8 cellular contexts compared by ENCODE assay signal in the genomic region with DNA sequence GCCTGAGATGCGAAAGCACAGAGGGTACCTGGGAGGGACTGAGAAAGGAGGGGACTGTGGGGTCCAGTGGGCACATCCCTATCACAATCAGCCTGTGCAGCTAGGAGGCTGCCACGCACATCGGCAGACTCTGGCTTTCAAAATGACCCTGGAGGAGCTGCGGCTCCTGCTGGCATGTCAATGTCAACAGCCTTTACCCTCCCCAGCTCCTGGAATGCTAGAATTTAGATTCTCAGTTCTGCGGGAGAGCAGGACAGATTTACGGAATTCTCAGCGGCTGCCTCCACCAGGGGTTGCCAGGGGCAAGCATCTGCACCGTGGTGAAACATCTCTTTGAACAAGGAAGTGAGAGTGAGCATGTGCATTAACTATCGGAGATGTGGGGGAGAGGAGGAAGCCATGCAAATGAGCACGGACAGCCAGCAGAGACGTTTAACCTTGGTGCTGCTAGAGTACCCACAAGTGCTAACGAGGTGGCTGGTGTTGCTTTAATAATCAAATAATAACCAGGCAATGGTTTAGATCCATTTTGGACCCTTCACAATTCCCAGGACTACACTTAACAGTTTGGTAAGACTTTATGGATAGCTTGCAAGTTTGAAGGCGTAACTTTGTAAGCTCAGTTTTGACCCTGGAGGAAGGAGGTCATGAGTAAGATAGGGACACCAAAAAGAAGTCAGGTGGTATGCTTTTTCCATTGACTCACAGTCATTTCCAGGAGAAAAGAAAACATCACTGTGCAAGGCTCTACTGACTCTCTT. TPM values are rescaled to one million over a fixed set of nuclear protein-coding genes. Genes with fewer than 3 reads are reported as not detected.
DNase-seq lines count a peak whose midpoint lies in the region; ATAC-seq, FAIRE-seq and TF ChIP-seq lines count a peak whose summit lies in the region.

No MANE protein-coding gene starts in this region.

- no peaks in the 10 kb centered on the region for H3K27me3 Mint-ChIP-seq in activated CD8-positive, alpha-beta memory T cell treated with anti-CD3 and anti-CD28 coated beads, Interleukin-2, amount 10 ng/mL, durations not matched to agents 7 days and 5 days

- H3K9me3 Mint-ChIP-seq in activated CD8-positive, alpha-beta memory T cell treated with anti-CD3 and anti-CD28 coated beads, Interleukin-2, amount 10 ng/mL, durations not matched to agents 7 days and 5 days (ENCODE audit: low read depth), result peaks cover 3% of the 10 kb centered on the region

- peak overlapping the region; percentile 64 for H3K4me3 Mint-ChIP-seq in activated CD8-positive, alpha-beta memory T cell treated with anti-CD3 and anti-CD28 coated beads, Interleukin-2, amount 10 ng/mL, durations not matched to agents 7 days and 5 days

- peak; percentile 40 for DNase-seq in GDM1 (lab: John Stamatoyannopoulos, UW)
- peak; percentile 13 for DNase-seq in LHCN-M2 (ENCODE audit: low read depth)
- DNase-seq in activated CD8-positive, alpha-beta memory T cell treated with anti-CD3 and anti-CD28 coated beads, Interleukin-2, amount 10 ng/mL, durations not matched to agents 7 days and 5 days, result peak; percentile 74
- DNase-seq in foreskin melanocyte, result peak; percentile 42
- DNase-seq in retinal pigment epithelial cell (ENCODE audit: low read depth), result no peak
- DNase-seq in NCI-H146 treated with DMSO at 0.1 percent for 48 hours (lab: John Stamatoyannopoulos, UW; ENCODE audit: unreplicated experiment), result no peak
- no peak for DNase-seq in H54 (ENCODE audit: insufficient read length, low spot score)

- CTCF ChIA-PET in activated CD8-positive, alpha-beta memory T cell treated with anti-CD3 and anti-CD28 coated beads, Interleukin-2, amount 10 ng/mL, durations not matched to agents 7 days and 5 days (lab: Charles Lee), result interaction anchor here (0.8 to 2.0 kb wide), 17 partner anchors 11 to 155 kb away, joined by 3 to 11 read pairs (median 4); no protein-coding TSS in a partner anchor

- no peak for FAIRE-seq in H54 (lab: Jason Lieb, UNC)

- no peak for TF ChIP-seq POLR2A in H54 (IDR thresholded peaks at IDR 0.05; ENCODE audit: low read depth, low read length)

- ATAC-seq in GM21447 (IDR thresholded peaks at IDR 0.05; ENCODE audit: unreplicated experiment), result peak; percentile 95
- ATAC-seq in activated CD8-positive, alpha-beta memory T cell treated with anti-CD3 and anti-CD28 coated beads, Interleukin-2, amount 10 ng/mL, durations not matched to agents 7 days and 5 days, result peak; percentile 90

- peak overlapping the region; percentile 90 for H3K27ac Mint-ChIP-seq in activated CD8-positive, alpha-beta memory T cell treated with anti-CD3 and anti-CD28 coated beads, Interleukin-2, amount 10 ng/mL, durations not matched to agents 7 days and 5 days

- H3K4me3 ChIP-seq in retinal pigment epithelial cell (ENCODE audit: low read length), result no peak overlapping the region

- peaks cover 14% of the 10 kb centered on the region for H3K36me3 Mint-ChIP-seq in activated CD8-positive, alpha-beta memory T cell treated with anti-CD3 and anti-CD28 coated beads, Interleukin-2, amount 10 ng/mL, durations not matched to agents 7 days and 5 days

- peak; percentile 23 for TF ChIP-seq CTCF in retinal pigment epithelial cell (conservative IDR thresholded peaks at IDR 0.05; ENCODE audit: low read depth, low read length)

- peaks cover 48% of the 10 kb centered on the region for H3K4me1 Mint-ChIP-seq in activated CD8-positive, alpha-beta memory T cell treated with anti-CD3 and anti-CD28 coated beads, Interleukin-2, amount 10 ng/mL, durations not matched to agents 7 days and 5 days

RNA-seq across cellular contexts. Expression of a gene that starts 54.1 kb away (rescaled TPM):
- total RNA-seq in LHCN-M2 (2014; rRNA removed), result 2.7 and 3.7 TPM in 2 replicates
- 1.1 TPM for polyA plus RNA-seq in LHCN-M2 (2012)
- total RNA-seq in activated CD8-positive, alpha-beta memory T cell treated with anti-CD3 and anti-CD28 coated beads, Interleukin-2, amount 10 ng/mL, durations not matched to agents 7 days and 5 days, result 10 to 100 TPM; 35.7 to 40.9 TPM

Comparison
In these comparisons a context has a peak if more than half of its experiments do, and no peak if none do; other contexts are left out.
1. DNase-seq: peak in GDM1 (single experiment), LHCN-M2 (single experiment), activated CD8-positive, alpha-beta memory T cell treated with anti-CD3 and anti-CD28 coated beads, Interleukin-2, amount 10 ng/mL, durations not matched to agents 7 days and 5 days (single experiment) and foreskin melanocyte (single experiment); none in retinal pigment epithelial cell (single experiment), NCI-H146 treated with DMSO at 0.1 percent for 48 hours (single experiment) and H54 (single experiment).